In the genomic region with DNA sequence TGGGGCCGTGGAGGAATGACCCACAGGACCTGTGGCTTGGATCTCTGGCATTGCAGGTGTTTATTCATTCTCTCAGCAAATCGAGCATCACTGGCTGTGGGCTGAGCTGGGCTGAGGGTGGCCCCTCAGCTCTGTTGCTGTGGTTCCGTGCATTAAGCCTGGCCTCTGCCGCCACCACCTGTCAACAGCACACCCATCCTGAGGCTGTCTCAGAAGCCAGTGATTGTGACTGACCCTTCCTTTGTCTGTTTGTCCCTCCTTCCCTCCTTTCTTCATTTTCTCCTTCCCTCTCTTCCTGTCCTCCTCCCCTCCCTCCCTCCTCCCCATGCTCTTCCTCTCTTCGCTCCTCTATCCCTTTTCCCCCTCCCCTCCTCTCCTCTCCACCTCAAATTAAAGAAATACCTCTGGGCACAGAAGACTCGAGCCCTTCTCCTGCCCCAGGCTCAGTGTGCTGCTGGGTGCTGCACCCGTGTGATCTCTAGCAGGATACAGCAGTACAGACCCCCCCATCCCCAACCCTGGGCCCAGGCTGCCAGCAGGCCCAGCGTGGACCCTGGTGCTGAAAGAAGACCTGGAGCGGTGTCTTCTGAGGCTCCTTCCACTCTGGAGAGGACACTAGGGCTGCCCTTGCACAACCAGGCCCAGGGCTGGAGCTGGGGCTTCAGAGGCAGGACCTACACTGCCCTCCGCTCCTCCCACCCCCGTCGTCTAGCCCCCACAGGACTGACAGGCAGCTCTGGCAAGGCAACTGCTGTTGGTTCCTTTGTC, we compare ENCODE assay signal across 19 cellular contexts.
DNase-seq lines count a peak whose midpoint lies in the region; ATAC-seq, FAIRE-seq and TF ChIP-seq lines count a peak whose summit lies in the region.
"Had no signal": no experiment of that assay in that cellular context is flagged by ENCODE, and none has a peak within 500 bp of the region (broad histone marks: within the 10 kb centered on the region; RNA-seq: fewer than 3 reads in every experiment).

No MANE protein-coding gene starts in this region.

- no peak for TF ChIP-seq POLR2A in H1 (IDR thresholded peaks at IDR 0.05; ENCODE audit: control extremely low read depth in 1 of 2, low read depth in 2 of 2, low read length in 2 of 2)

- H3K4ac ChIP-seq in H1 (replicated peaks; ENCODE audit: insufficient read length, low read depth, low read length) (no peak overlapping the region), neuronal stem cell (ENCODE audit: low read length) (no peak overlapping the region)

- H2AK5ac ChIP-seq in H1 (ENCODE audit: low read depth, low read length) (no peak overlapping the region), neuronal stem cell (ENCODE audit: low read depth, low read length) (peak overlapping the region; percentile 56)

- H3K27me3 ChIP-seq in H1 (replicated peaks in 1 of 4; ENCODE audit: control insufficient read depth in 3 of 4, extremely low read depth in 1 of 4, insufficient read depth in 3 of 4, low read length in 3 of 4) (no peaks in the 10 kb centered on the region), neuronal stem cell (ENCODE audit: control insufficient read depth in 3 of 3, insufficient read depth in 3 of 3, low read depth in 1 of 3, low read length in 3 of 3) (no peaks in the 10 kb centered on the region)
- H3K27me3 ChIP-seq: heart left ventricle, left lung had no signal

- H2AFZ ChIP-seq in H1 (ENCODE audit: low read length) (no peak overlapping the region), neuronal stem cell (ENCODE audit: low read length) (no peak overlapping the region)

- no peak overlapping the region for H4K5ac ChIP-seq in H1 (ENCODE audit: insufficient read length, low read depth, low read length)

- no peak overlapping the region for H3K23ac ChIP-seq in H1 (ENCODE audit: insufficient read length)
- H3K23ac ChIP-seq in neuronal stem cell (ENCODE audit: low read depth, low read length, poor library complexity): no peak overlapping the region

- no peak overlapping the region for H3K27ac ChIP-seq in HEK293 (ENCODE audit: extremely low read depth, low read depth, low read length)
- no peak overlapping the region for H3K27ac ChIP-seq in H1 (ENCODE audit: low read depth, low read length)
- H3K27ac ChIP-seq in neuronal stem cell (replicated peaks; ENCODE audit: low read length): no peak overlapping the region
- H3K27ac ChIP-seq: heart left ventricle, left lung, VCaP had no signal

- FAIRE-seq in H1 (lab: Jason Lieb, UNC): no peak
- FAIRE-seq: A204.1 had no signal

- H3K4me1 Mint-ChIP-seq in activated CD4-positive, alpha-beta T cell treated with anti-CD3 and anti-CD28 coated beads, Interleukin-2, amount 10 ng/mL, durations not matched to agents 7 days and 5 days: peaks cover 19% of the 10 kb centered on the region
- H3K4me1 Mint-ChIP-seq in activated CD4-positive, alpha-beta T cell treated with anti-CD3 and anti-CD28 coated beads for 36 hours: peaks cover 18% of the 10 kb centered on the region
- H3K4me1 Mint-ChIP-seq in activated T-cell treated with anti-CD3 and anti-CD28 coated beads, Interleukin-2, amount 50 U/mL, for 72 hours (ENCODE audit: low read depth): peaks cover 14% of the 10 kb centered on the region

- peaks cover 0 to 2% of the 10 kb centered on the region in 2 experiments; a peak in 1 of 4 replicates for H3K79me2 ChIP-seq in H1 (ENCODE audit: control insufficient read depth in 1 of 2, insufficient read depth in 2 of 2, low read length in 2 of 2)

- H3K14ac ChIP-seq in H1 (ENCODE audit: insufficient read length) (no peak overlapping the region), neuronal stem cell (ENCODE audit: low read length) (no peak overlapping the region)

- no peaks in the 10 kb centered on the region for H3K9me3 Mint-ChIP-seq in activated CD4-positive, alpha-beta T cell treated with anti-CD3 and anti-CD28 coated beads, Interleukin-2, amount 10 ng/mL, durations not matched to agents 7 days and 5 days
- no peaks in the 10 kb centered on the region for H3K9me3 Mint-ChIP-seq in activated CD4-positive, alpha-beta T cell treated with anti-CD3 and anti-CD28 coated beads for 36 hours (ENCODE audit: low read depth)
- H3K9me3 Mint-ChIP-seq in activated T-cell treated with anti-CD3 and anti-CD28 coated beads, Interleukin-2, amount 50 U/mL, for 72 hours: no peaks in the 10 kb centered on the region
- H3K9me3 Mint-ChIP-seq: activated naive CD4-positive, alpha-beta T cell treated with anti-CD3 and anti-CD28 coated beads for 36 hours; neural crest cell; T-helper 1 cell treated with Interleukin-12 subunit alpha and Interleukin-12 subunit beta and Interleukin-4 antibody, amounts not matched to agents 30 μg/mL and 1 μg/mL, for 36 hours had no signal

- no peak overlapping the region for H3K56ac ChIP-seq in H1 (replicated peaks; ENCODE audit: insufficient read length, low read depth, low read length)

- CTCF ChIA-PET in activated CD4-positive, alpha-beta T cell treated with anti-CD3 and anti-CD28 coated beads, Interleukin-2, amount 10 ng/mL, durations not matched to agents 7 days and 5 days (lab: Charles Lee): interaction anchor here (1.6 to 2.1 kb wide), 3 partner anchors 11 to 17 kb away, joined by 3 to 5 read pairs (median 4); no protein-coding TSS in a partner anchor
- CTCF ChIA-PET in activated CD4-positive, alpha-beta T cell treated with anti-CD3 and anti-CD28 coated beads for 36 hours (lab: Charles Lee): interaction anchor here (0.6 kb wide), 1 partner anchor 1055 kb away, joined by 5 read pairs; no protein-coding TSS in a partner anchor
- CTCF ChIA-PET in HEK293 (lab: Yijun Ruan, JAX): interaction anchor here (0.7 to 4.0 kb wide), 3 partner anchors 9 to 37 kb away, joined by 3 to 20 read pairs (median 5); no protein-coding TSS in a partner anchor
- CTCF ChIA-PET in H1 (lab: Charles Lee; ENCODE audit: partially characterized antibody): interaction anchor here (0.6 to 12.6 kb wide), 14 partner anchors 10 to 774 kb away, joined by 3 to 117 read pairs (median 4); no protein-coding TSS in a partner anchor

- peaks cover 8 to 10% of the 10 kb centered on the region in 2 experiments for H4K20me1 ChIP-seq in H1 (replicated peaks in 1 of 2; ENCODE audit: control insufficient read depth in 1 of 2, insufficient read depth in 2 of 2, low read length in 2 of 2)

- H4K8ac ChIP-seq in H1 (ENCODE audit: extremely low read depth, insufficient read depth, low read length): no peak overlapping the region
- H4K8ac ChIP-seq in neuronal stem cell (ENCODE audit: low read depth, low read length): no peak overlapping the region

- no peak overlapping the region for H4K91ac ChIP-seq in H1 (replicated peaks; ENCODE audit: insufficient read length, low read length)
- no peak overlapping the region for H4K91ac ChIP-seq in neuronal stem cell (ENCODE audit: low read depth, low read length, poor library complexity)

- H2BK15ac ChIP-seq in H1 (ENCODE audit: low read length): no peak overlapping the region
- no peak overlapping the region for H2BK15ac ChIP-seq in neuronal stem cell (ENCODE audit: low read length)

- H2BK5ac ChIP-seq in H1 (ENCODE audit: low read depth, low read length) (0 out of 2 replicates have a peak overlapping the region, but pooled peaks have one; percentile 35), neuronal stem cell (ENCODE audit: low read length) (no peak overlapping the region)

- H3K79me1 ChIP-seq in H1 (ENCODE audit: low read depth, low read length) (peaks cover 13% of the 10 kb centered on the region), neuronal stem cell (ENCODE audit: low read depth, low read length) (peaks cover 6% of the 10 kb centered on the region)

- no peaks in the 10 kb centered on the region for H3K27me3 Mint-ChIP-seq in activated CD4-positive, alpha-beta T cell treated with anti-CD3 and anti-CD28 coated beads, Interleukin-2, amount 10 ng/mL, durations not matched to agents 7 days and 5 days
- no peaks in the 10 kb centered on the region for H3K27me3 Mint-ChIP-seq in activated CD4-positive, alpha-beta T cell treated with anti-CD3 and anti-CD28 coated beads for 36 hours
- H3K27me3 Mint-ChIP-seq in activated T-cell treated with anti-CD3 and anti-CD28 coated beads, Interleukin-2, amount 50 U/mL, for 72 hours (ENCODE audit: low read depth): no peaks in the 10 kb centered on the region

- no peak overlapping the region for H3K4me3 Mint-ChIP-seq in activated CD4-positive, alpha-beta T cell treated with anti-CD3 and anti-CD28 coated beads, Interleukin-2, amount 10 ng/mL, durations not matched to agents 7 days and 5 days
- H3K4me3 Mint-ChIP-seq in activated CD4-positive, alpha-beta T cell treated with anti-CD3 and anti-CD28 coated beads for 36 hours: no peak overlapping the region
- H3K4me3 Mint-ChIP-seq in activated T-cell treated with anti-CD3 and anti-CD28 coated beads, Interleukin-2, amount 50 U/mL, for 72 hours: no peak overlapping the region
- H3K4me3 Mint-ChIP-seq: activated naive CD4-positive, alpha-beta T cell treated with anti-CD3 and anti-CD28 coated beads for 36 hours; neural crest cell; T-helper 1 cell treated with Interleukin-12 subunit alpha and Interleukin-12 subunit beta and Interleukin-4 antibody, amounts not matched to agents 30 μg/mL and 1 μg/mL, for 36 hours had no signal

- intact Hi-C loops in activated CD4-positive, alpha-beta T cell treated with anti-CD3 and anti-CD28 coated beads for 36 hours (cut with DNase I, micrococcal nuclease): no loop called here

- H3K4me2 ChIP-seq in H1 (ENCODE audit: insufficient read depth in 1 of 2, low read depth in 2 of 2, low read length in 2 of 2) (no peak overlapping the region), neuronal stem cell (ENCODE audit: insufficient read depth, low read length, poor library complexity, severe bottlenecking) (no peak overlapping the region)

- peak; percentile 49 for TF ChIP-seq CTCF in HEK293 (tag by site-specific recombination; IDR thresholded peaks at IDR 0.05)
- TF ChIP-seq CTCF in H1 (IDR thresholded peaks at IDR 0.05; ENCODE audit: control extremely low read depth in 1 of 3, insufficient read depth in 1 of 3, low read depth in 1 of 3, low read length in 3 of 3): peak; percentile 17 to 28 (median 22); a peak in 3 of 4 replicates

- TF ChIP-seq RAD21 in H1 (IDR thresholded peaks at IDR 0.05 in 1 of 2, conservative IDR thresholded peaks at IDR 0.05 in 1 of 2; ENCODE audit: low read depth in 2 of 2, low read length in 2 of 2): peak; percentile 57 to 60

- H2BK12ac ChIP-seq in H1 (ENCODE audit: low read depth, low read length): no peak overlapping the region
- no peak overlapping the region for H2BK12ac ChIP-seq in neuronal stem cell (ENCODE audit: low read length)

- no peak overlapping the region for H3K4me3 ChIP-seq in HEK293 (ENCODE audit: low read depth, low read length)
- no peak overlapping the region for H3K4me3 ChIP-seq in H1 (ENCODE audit: extremely low read depth in 1 of 4, insufficient read depth in 2 of 4, low read depth in 3 of 4, low read length in 4 of 4)
- no peak overlapping the region for H3K4me3 ChIP-seq in neuronal stem cell (ENCODE audit: low read length in 2 of 2)
- H3K4me3 ChIP-seq: heart left ventricle, left lung had no signal

- no peak overlapping the region for H3K18ac ChIP-seq in H1 (ENCODE audit: extremely low read depth, low read length)
- peak overlapping the region; percentile 13 for H3K18ac ChIP-seq in neuronal stem cell (ENCODE audit: low read length)

- POLR2A ChIA-PET in activated CD4-positive, alpha-beta T cell treated with anti-CD3 and anti-CD28 coated beads, Interleukin-2, amount 10 ng/mL, durations not matched to agents 7 days and 5 days (lab: Charles Lee): no interaction called here
- POLR2A ChIA-PET in activated CD4-positive, alpha-beta T cell treated with anti-CD3 and anti-CD28 coated beads for 36 hours (lab: Charles Lee): no interaction called here
- POLR2A ChIA-PET in HEK293 (lab: Yijun Ruan, JAX): no interaction called here
- POLR2A ChIA-PET in H1 (lab: Charles Lee; ENCODE audit: partially characterized antibody): no interaction called here

- no peaks in the 10 kb centered on the region for H3K23me2 ChIP-seq in H1 (ENCODE audit: low read depth, low read length)

- H3K9me3 ChIP-seq in HEK293 (ENCODE audit: control insufficient read depth, insufficient read depth, low read depth, low read length): no peaks in the 10 kb centered on the region
- H3K9me3 ChIP-seq in H1 (ENCODE audit: insufficient read depth in 2 of 2, low read depth in 1 of 2, low read length in 1 of 2): no peaks in the 10 kb centered on the region
- peaks cover 0 to 2% of the 10 kb centered on the region in 2 donors for H3K9me3 ChIP-seq in neuronal stem cell (replicated peaks in 1 of 2; ENCODE audit: control insufficient read depth in 2 of 2, insufficient read depth in 1 of 2, low read depth in 1 of 2, low read length in 2 of 2)
- H3K9me3 ChIP-seq: heart left ventricle, left lung had no signal

- no peak overlapping the region for H2BK20ac ChIP-seq in H1 (ENCODE audit: low read length)

- DNase-seq in activated CD4-positive, alpha-beta T cell treated with anti-CD3 and anti-CD28 coated beads, Interleukin-2, amount 10 ng/mL, durations not matched to agents 7 days and 5 days: no peak
- DNase-seq in activated CD4-positive, alpha-beta T cell treated with anti-CD3 and anti-CD28 coated beads for 36 hours: no peak
- no peak for DNase-seq in H1 (ENCODE audit: low read depth in 1 of 2, low spot score in 2 of 2)
- DNase-seq in neuronal stem cell (ENCODE audit: low spot score): no peak
- no peak for DNase-seq in activated T-cell treated with anti-CD3 and anti-CD28 coated beads, Interleukin-2, amount 50 U/mL, for 72 hours
- DNase-seq: activated CD4-positive, alpha-beta T cell treated with anti-CD3 and anti-CD28 coated beads, Interleukin-2, amount 50 U/mL, for 4 hours; activated naive CD4-positive, alpha-beta T cell treated with anti-CD3 and anti-CD28 coated beads for 36 hours; anterior cingulate cortex; MM.1S; stimulated activated CD4-positive, alpha-beta T cell treated with anti-CD3 and anti-CD28 coated beads, Interleukin-4, amount 100 ng/mL, for 1 hour had no signal

- peaks cover 0 to 88% of the 10 kb centered on the region in 2 experiments; a peak in 2 of 3 replicates for H3K36me3 ChIP-seq in HEK293 (ENCODE audit: control insufficient read depth in 2 of 2, insufficient read depth in 1 of 2, low read length in 2 of 2)
- no peaks in the 10 kb centered on the region; a peak in 2 of 8 replicates for H3K36me3 ChIP-seq in H1 (ENCODE audit: control insufficient read depth in 2 of 4, insufficient read depth in 4 of 4, low read length in 3 of 4)
- peaks cover 13 to 69% of the 10 kb centered on the region in 2 donors for H3K36me3 ChIP-seq in neuronal stem cell (replicated peaks in 1 of 2; ENCODE audit: control insufficient read depth in 2 of 2, insufficient read depth in 2 of 2, low read length in 2 of 2)

- H3K4me1 ChIP-seq in HEK293 (ENCODE audit: control insufficient read depth, insufficient read depth, low read length) (no peaks in the 10 kb centered on the region), H1 (replicated peaks in 1 of 4; ENCODE audit: control insufficient read depth in 3 of 4, insufficient read depth in 4 of 4, low read length in 3 of 4) (peaks cover 0 to 6% (median 2%) of the 10 kb centered on the region in 4 experiments; a peak in 3 of 7 replicates), neuronal stem cell (ENCODE audit: control insufficient read depth in 2 of 2, insufficient read depth in 1 of 2, low read depth in 1 of 2, low read length in 2 of 2) (peaks cover 18 to 34% of the 10 kb centered on the region in 2 donors)

- 79 to 100% methylated on average over 1 to 12 of the region's 12 CpGs for WGBS in H1 (ENCODE audit: extremely low coverage in 1 of 2, insufficient coverage in 1 of 2, insufficient read length in 1 of 2, insufficient replicate concordance in 2 of 2, low coverage in 1 of 2, low lambda C conversion rate in 2 of 2, missing lambda C conversion rate in 1 of 2), 2 experiments
- 86% methylated on average over 1 of the region's 12 CpGs; no CpG with 5 or more reads in 1 of the 2 donors for WGBS in neuronal stem cell (ENCODE audit: extremely low coverage in 2 of 2, insufficient read length in 2 of 2, insufficient replicate concordance in 1 of 2), 2 donors

- no peak for ATAC-seq in activated CD4-positive, alpha-beta T cell treated with anti-CD3 and anti-CD28 coated beads for 36 hours
- ATAC-seq in GM19455 (IDR thresholded peaks at IDR 0.05; ENCODE audit: unreplicated experiment) (no peak), HG03520 (IDR thresholded peaks at IDR 0.05; ENCODE audit: unreplicated experiment) (no peak)
- ATAC-seq in activated T-cell treated with anti-CD3 and anti-CD28 coated beads, Interleukin-2, amount 50 U/mL, for 72 hours (replicated peaks in 1 of 2): no peak
- ATAC-seq: heart left ventricle, left lung had no signal

- H2BK120ac ChIP-seq in H1 (replicated peaks; ENCODE audit: low read depth, low read length) (no peak overlapping the region), neuronal stem cell (ENCODE audit: low read depth, low read length) (no peak overlapping the region)

- H3K9ac ChIP-seq in H1 (replicated peaks in 1 of 4; ENCODE audit: extremely low read depth in 1 of 4, low read depth in 3 of 4, low read length in 3 of 4) (no peak overlapping the region), neuronal stem cell (ENCODE audit: low read depth, low read length, poor library complexity) (no peak overlapping the region)

- peaks cover 2% of the 10 kb centered on the region for H3K36me3 Mint-ChIP-seq in activated CD4-positive, alpha-beta T cell treated with anti-CD3 and anti-CD28 coated beads, Interleukin-2, amount 10 ng/mL, durations not matched to agents 7 days and 5 days (ENCODE audit: low read depth)
- H3K36me3 Mint-ChIP-seq in activated CD4-positive, alpha-beta T cell treated with anti-CD3 and anti-CD28 coated beads for 36 hours (ENCODE audit: low read depth): peaks cover 7% of the 10 kb centered on the region
- no peaks in the 10 kb centered on the region for H3K36me3 Mint-ChIP-seq in activated T-cell treated with anti-CD3 and anti-CD28 coated beads, Interleukin-2, amount 50 U/mL, for 72 hours (ENCODE audit: insufficient read depth in 2 of 2)

- H3K27ac Mint-ChIP-seq in activated CD4-positive, alpha-beta T cell treated with anti-CD3 and anti-CD28 coated beads, Interleukin-2, amount 10 ng/mL, durations not matched to agents 7 days and 5 days: peak overlapping the region; percentile 6
- no peak overlapping the region for H3K27ac Mint-ChIP-seq in activated CD4-positive, alpha-beta T cell treated with anti-CD3 and anti-CD28 coated beads for 36 hours
- no peak overlapping the region for H3K27ac Mint-ChIP-seq in activated T-cell treated with anti-CD3 and anti-CD28 coated beads, Interleukin-2, amount 50 U/mL, for 72 hours
- H3K27ac Mint-ChIP-seq: activated naive CD4-positive, alpha-beta T cell treated with anti-CD3 and anti-CD28 coated beads for 36 hours; T-helper 1 cell treated with Interleukin-12 subunit alpha and Interleukin-12 subunit beta and Interleukin-4 antibody, amounts not matched to agents 30 μg/mL and 1 μg/mL, for 36 hours had no signal

- no peak for TF ChIP-seq EP300 in H1 (IDR thresholded peaks at IDR 0.05; ENCODE audit: borderline replicate concordance in 1 of 2, low read depth in 2 of 2, low read length in 2 of 2)
